In the genomic region with DNA sequence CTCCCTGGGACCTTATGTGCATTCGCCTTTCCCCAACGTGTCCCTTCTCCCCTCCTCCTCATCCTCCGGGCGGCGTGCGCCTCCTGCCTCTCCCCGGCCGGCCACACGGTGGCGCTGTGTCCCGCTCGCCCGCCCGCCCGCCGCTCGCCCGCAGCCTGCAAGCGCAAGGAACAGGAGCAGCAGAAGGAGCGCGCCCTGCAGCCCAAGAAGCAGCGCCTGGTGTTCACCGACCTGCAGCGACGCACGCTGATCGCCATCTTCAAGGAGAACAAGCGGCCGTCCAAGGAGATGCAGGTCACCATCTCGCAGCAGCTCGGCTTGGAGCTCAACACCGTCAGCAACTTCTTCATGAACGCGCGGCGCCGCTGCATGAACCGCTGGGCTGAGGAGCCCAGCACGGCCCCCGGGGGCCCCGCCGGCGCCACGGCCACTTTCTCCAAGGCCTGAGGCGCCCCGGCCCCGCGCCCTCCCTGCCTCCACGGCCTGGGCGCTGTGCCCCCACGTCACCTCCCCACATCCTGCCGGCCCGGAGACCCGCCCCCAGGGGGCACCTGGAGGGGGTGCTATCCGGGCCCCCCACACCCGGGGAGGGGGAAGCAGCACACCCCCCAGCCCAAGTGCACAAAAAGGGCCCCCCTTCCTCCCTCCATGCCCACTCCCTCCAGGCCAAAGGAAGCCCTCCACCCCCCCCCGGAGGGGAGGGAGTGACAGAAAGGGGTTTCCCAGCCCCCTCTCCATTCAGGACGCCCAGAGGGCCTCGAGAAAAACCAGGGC, we compare ENCODE assay signal across 9 cellular contexts. TPM values are rescaled to one million over a fixed set of nuclear protein-coding genes. Genes with fewer than 3 reads are reported as not detected.
DNase-seq lines count a peak whose midpoint lies in the region; ATAC-seq, FAIRE-seq and TF ChIP-seq lines count a peak whose summit lies in the region.
"Had no signal": no experiment of that assay in that cellular context is flagged by ENCODE, and none has a peak within 500 bp of the region (broad histone marks: within the 10 kb centered on the region; RNA-seq: fewer than 3 reads in every experiment).

No MANE protein-coding gene starts in this region.

- H3K27me3 ChIP-seq in Peyer's patch = peaks cover 0 to 40% of the 10 kb centered on the region in 2 donors

- no peaks in the 10 kb centered on the region for H3K4me1 ChIP-seq in Peyer's patch

- DNase-seq in stimulated activated CD4-positive, alpha-beta T cell treated with anti-CD3 and anti-CD28 coated beads, Interleukin-1b, Interleukin-23, amount 100 ng/mL, for 48 hours = peak; percentile 25
- DNase-seq in stimulated activated CD4-positive, alpha-beta T cell treated with anti-CD3 and anti-CD28 coated beads, Interleukin-4, amount 100 ng/mL, for 4 hours = no peak
- no peak for DNase-seq in Peyer's patch
- peak in 1 of 2 donors; percentile 23 for DNase-seq in foreskin fibroblast
- peak; percentile 74 for DNase-seq in urothelium cell line (ENCODE audit: low spot score)
- DNase-seq in kidney glomerular epithelial cell (lab: John Stamatoyannopoulos, UW) = no peak
- no peak for DNase-seq in NCI-H1105 (lab: John Stamatoyannopoulos, UW)
- DNase-seq: left colon had no signal

- no peaks in the 10 kb centered on the region for H3K36me3 ChIP-seq in Peyer's patch

- TF ChIP-seq CTCF in Peyer's patch (IDR thresholded peaks at IDR 0.05) = peak in 4 of 6 experiments; percentile 13 to 48 (median 40)
- TF ChIP-seq CTCF in foreskin fibroblast (IDR thresholded peaks at IDR 0.05; ENCODE audit: low read depth, low read length) = peak; percentile 14

- TF ChIP-seq POLR2A in Peyer's patch (IDR thresholded peaks at IDR 0.05) = no peak

- no peak overlapping the region for H3K27ac ChIP-seq in Peyer's patch

- no peak for ATAC-seq in GM18520 (IDR thresholded peaks at IDR 0.05; ENCODE audit: unreplicated experiment)
- ATAC-seq: left colon had no signal

- peaks cover 0 to 21% (median 7%) of the 10 kb centered on the region in 4 donors for H3K9me3 ChIP-seq in Peyer's patch

- no peak for FAIRE-seq in urothelium cell line (lab: Jason Lieb, UNC)

- H3K4me3 ChIP-seq in Peyer's patch (no peak overlapping the region), foreskin fibroblast (ENCODE audit: low read depth in 1 of 2, low read length in 2 of 2) (no peak overlapping the region)

RNA-seq across cellular contexts. Expression of a gene that starts 21.9 kb away (rescaled TPM):
- under 1 TPM in 2 of 4 donors, not detected in 2; 0.27 to 0.28 TPM for total RNA-seq in Peyer's patch
- total RNA-seq: left colon had no signal

RNA-seq across cellular contexts. Expression of a gene that starts 36.9 kb away (rescaled TPM):
- total RNA-seq in Peyer's patch = 1 to 10 TPM in 1 of 4 donors, under 1 TPM in 2, not detected in 1; 0.35 to 4.5 (median 0.94) TPM

Comparison
In these comparisons a context has a peak if more than half of its experiments do, and no peak if none do; other contexts are left out.
1. DNase-seq: peak in stimulated activated CD4-positive, alpha-beta T cell treated with anti-CD3 and anti-CD28 coated beads, Interleukin-1b, Interleukin-23, amount 100 ng/mL, for 48 hours (single experiment) and urothelium cell line (single experiment); none in stimulated activated CD4-positive, alpha-beta T cell treated with anti-CD3 and anti-CD28 coated beads, Interleukin-4, amount 100 ng/mL, for 4 hours (0 of 2), Peyer's patch (0 of 3), kidney glomerular epithelial cell (single experiment) and NCI-H1105 (single experiment).